14 cellular contexts compared by ENCODE assay signal in the genomic region with DNA sequence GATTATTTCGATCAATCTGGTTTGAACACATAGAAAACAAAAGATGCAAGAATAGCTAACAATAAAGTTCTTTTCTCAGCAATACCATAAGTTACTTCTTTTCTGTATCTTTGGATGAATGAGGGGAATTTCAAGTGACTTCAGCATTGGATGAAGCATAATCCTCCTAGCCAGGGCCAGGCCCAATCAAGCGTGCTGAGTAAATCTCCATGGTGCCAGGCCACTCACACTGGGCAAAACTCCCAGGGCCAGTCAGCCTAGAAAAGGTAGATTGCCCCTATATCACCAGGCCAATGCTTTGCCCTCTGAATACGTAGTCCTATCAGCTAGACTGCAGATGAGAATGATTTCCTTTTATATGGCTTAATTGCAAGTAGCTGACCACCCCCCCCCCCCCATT. TPM values are rescaled to one million over a fixed set of nuclear protein-coding genes. Genes with fewer than 3 reads are reported as not detected.
DNase-seq lines count a peak whose midpoint lies in the region; ATAC-seq and TF ChIP-seq lines count a peak whose summit lies in the region.
"Had no signal": no experiment of that assay in that cellular context is flagged by ENCODE, and none has a peak within 500 bp of the region (broad histone marks: within the 10 kb centered on the region; RNA-seq: fewer than 3 reads in every experiment).

No MANE protein-coding gene starts in this region.

- peak overlapping the region; percentile 77 for H3K4me2 ChIP-seq in GM23248 (ENCODE audit: unreplicated experiment)

- intact Hi-C loops in adrenal gland (cut with DNase I) (no loop called here), lower leg skin (cut with DNase I; ENCODE audit: low total_unique reads) (no loop called here)

- H3K9ac ChIP-seq in GM23248, result peak overlapping the region; percentile 64

- H3K27me3 ChIP-seq in GM23248 (replicated peaks; ENCODE audit: insufficient read depth), result no peaks in the 10 kb centered on the region
- no peaks in the 10 kb centered on the region for H3K27me3 ChIP-seq in adrenal gland

- H3K79me2 ChIP-seq in GM23248 (ENCODE audit: insufficient read depth), result peaks cover 12% of the 10 kb centered on the region

- peaks cover 55% of the 10 kb centered on the region for H3F3A ChIP-seq in GM23248 (ENCODE audit: insufficient read depth)

- no peaks in the 10 kb centered on the region for H3K9me2 ChIP-seq in GM23248 (ENCODE audit: insufficient read depth)

- in situ Hi-C loops in GM23248 (cut with MboI), result no loop called here

- H3K36me3 ChIP-seq in GM23248 (ENCODE audit: low read depth) (peaks cover 17% of the 10 kb centered on the region), adrenal gland (replicated peaks in 1 of 2) (peaks cover 0 to 18% of the 10 kb centered on the region in 2 donors)

- 67 to 70% methylated on average over 3 of the region's 3 CpGs for WGBS in GM23248 (ENCODE audit: low coverage in 1 of 2, low lambda C conversion rate in 2 of 2, missing lambda C conversion rate in 2 of 2), 2 experiments
- 61 to 84% (median 71%) methylated on average over 3 of the region's 3 CpGs for WGBS in adrenal gland, 4 donors
- WGBS in lower leg skin, 2 donors, result 64 to 71% methylated on average over 3 of the region's 3 CpGs

- H3K27ac ChIP-seq in GM23248, result peak overlapping the region; percentile 91
- H3K27ac ChIP-seq in adrenal gland, result peak overlapping the region in 3 of 5 donors; percentile 50 to 63 (median 58)

- no peaks in the 10 kb centered on the region for H3K9me3 ChIP-seq in GM23248 (ENCODE audit: low read depth)
- no peaks in the 10 kb centered on the region for H3K9me3 ChIP-seq in adrenal gland (replicated peaks in 1 of 3)
- H3K9me3 ChIP-seq: HAP-1, thoracic aorta had no signal

- TF ChIP-seq POLR2A in adrenal gland (IDR thresholded peaks at IDR 0.05) (no peak), lower leg skin (IDR thresholded peaks at IDR 0.05) (no peak)

- no peak for ATAC-seq in HG02623 (IDR thresholded peaks at IDR 0.05; ENCODE audit: unreplicated experiment)
- ATAC-seq: activated CD8-positive, alpha-beta T cell treated with anti-CD3 and anti-CD28 coated beads, Interleukin-2, amount 10 ng/mL, durations not matched to agents 7 days and 5 days had no signal

- no peaks in the 10 kb centered on the region for H4K20me1 ChIP-seq in GM23248 (ENCODE audit: insufficient read depth)

- H2AFZ ChIP-seq in GM23248, result no peak overlapping the region

- H3K4me1 ChIP-seq in GM23248 (ENCODE audit: insufficient read depth) (peaks cover 53% of the 10 kb centered on the region), adrenal gland (replicated peaks in 1 of 2) (peaks cover 15 to 21% of the 10 kb centered on the region in 2 donors)
- H3K4me1 ChIP-seq: HAP-1 had no signal

- DNase-seq in GM23248 (peak; percentile 80), adrenal gland (peak; percentile 58 to 80 (median 73)), glomerular visceral epithelial cell (ENCODE audit: extremely low spot score) (peak; percentile 79), renal cortical epithelial cell (ENCODE audit: low read depth) (peak; percentile 80), lower leg skin (ENCODE audit: low spot score in 2 of 2) (no peak), cerebellar nuclear complex (lab: John Stamatoyannopoulos, UW) (no peak)
- DNase-seq in stimulated activated CD4-positive, alpha-beta T cell treated with anti-CD3 and anti-CD28 coated beads, Interleukin-12 subunit alpha, Interleukin-12 subunit beta, amount 100 ng/mL, for 4 hours, result no peak
- DNase-seq: activated CD8-positive, alpha-beta T cell treated with anti-CD3 and anti-CD28 coated beads, Interleukin-2, amount 10 ng/mL, durations not matched to agents 7 days and 5 days; activated gamma-delta T cell treated with Interleukin-2 at 50 U/mL for 16 hours; NCI-H2171 treated with DMSO at 0.1 percent for 48 hours; OCI-M1 had no signal

- peak overlapping the region; percentile 49 for H3K4me3 ChIP-seq in GM23248
- no peak overlapping the region for H3K4me3 ChIP-seq in adrenal gland
- H3K4me3 ChIP-seq in lower leg skin (ENCODE audit: low read depth, poor library complexity, severe bottlenecking), result no peak overlapping the region
- H3K4me3 ChIP-seq: HAP-1, thoracic aorta had no signal

- TF ChIP-seq CTCF in adrenal gland (IDR thresholded peaks at IDR 0.05) (no peak), lower leg skin (IDR thresholded peaks at IDR 0.05) (no peak)

RNA-seq across cellular contexts. Expression of a gene that starts 6.0 kb away (rescaled TPM):
- 1.6 and 3.9 TPM in 2 replicates for total RNA-seq in GM23248 (2014; rRNA removed; shearing (Covaris generic))
- polyA plus RNA-seq in GM23248 (2016; fragmentation: Nextera tagmentation; extraction: Ambion mirVana) (0.23 and 0.46 TPM in 2 replicates), adrenal gland (1 to 10 TPM in 1 of 3 donors, under 1 TPM in 2; 0.16 to 1.1 (median 0.24) TPM)
- total RNA-seq in adrenal gland (1 to 10 TPM in 3 of 8 donors, under 1 TPM in 5; 0.39 to 3.0 (median 0.84) TPM), renal cortical epithelial cell (0.35 and 1.6 TPM in 2 replicates), lower leg skin (1 to 10 TPM in 3 of 4 donors, under 1 TPM in 1; 0.89 to 2.3 (median 1.6) TPM)

RNA-seq across cellular contexts. Expression of a gene that starts 49.6 kb away (rescaled TPM):
- total RNA-seq in GM23248 (2014; rRNA removed; shearing (Covaris generic)), result 58.8 and 59.0 TPM in 2 replicates
- 20.8 and 21.4 TPM in 2 replicates for polyA plus RNA-seq in GM23248 (2016; fragmentation: Nextera tagmentation; extraction: Ambion mirVana)
- total RNA-seq in adrenal gland, result 10 to 100 TPM; 39.4 to 54.2 (median 49.5) TPM
- polyA plus RNA-seq in adrenal gland, result 10 to 100 TPM in 2 of 3 donors, 1 to 10 TPM in 1; 6.6 to 58.1 (median 13.8) TPM
- total RNA-seq in renal cortical epithelial cell, result 42.1 and 56.1 TPM in 2 replicates
- 10 to 100 TPM; 46.4 to 58.4 (median 51.7) TPM for total RNA-seq in lower leg skin

RNA-seq across cellular contexts. Expression of a gene that starts 52.8 kb away (rescaled TPM):
- total RNA-seq in GM23248 (2014; rRNA removed; shearing (Covaris generic)), result 164 and 169 TPM in 2 replicates
- polyA plus RNA-seq in GM23248 (2016; fragmentation: Nextera tagmentation; extraction: Ambion mirVana) (134 and 139 TPM in 2 replicates), adrenal gland (10 to 100 TPM in 2 of 3 donors, 1 to 10 TPM in 1; 9.5 to 24.5 (median 11.3) TPM)
- total RNA-seq in adrenal gland (10 to 100 TPM in 4 of 8 donors, 1 to 10 TPM in 4; 3.1 to 15.1 (median 10.2) TPM), renal cortical epithelial cell (4.1 and 14.1 TPM in 2 replicates), lower leg skin (1 to 10 TPM; 4.1 to 7.7 (median 5.4) TPM)

Comparison
In these comparisons a context has a peak if more than half of its experiments do, and no peak if none do; other contexts are left out.
1. DNase-seq: peak in GM23248 (single experiment), adrenal gland (7 of 7), glomerular visceral epithelial cell (single experiment) and renal cortical epithelial cell (single experiment); none in lower leg skin (0 of 2), stimulated activated CD4-positive, alpha-beta T cell treated with anti-CD3 and anti-CD28 coated beads, Interleukin-12 subunit alpha, Interleukin-12 subunit beta, amount 100 ng/mL, for 4 hours (single experiment) and cerebellar nuclear complex (0 of 2).
2. RNA of a gene that starts 52.8 kb away (total RNA-seq): 164 to 169 TPM in GM23248; 3.1 to 15.1 TPM in adrenal gland, 4.1 to 7.7 TPM in lower leg skin and 4.1 to 14.1 TPM in renal cortical epithelial cell; every median in the first group is over 10 times any median in the second.